Comparison of ENCODE assay signal across 1 cellular context in the genomic region with DNA sequence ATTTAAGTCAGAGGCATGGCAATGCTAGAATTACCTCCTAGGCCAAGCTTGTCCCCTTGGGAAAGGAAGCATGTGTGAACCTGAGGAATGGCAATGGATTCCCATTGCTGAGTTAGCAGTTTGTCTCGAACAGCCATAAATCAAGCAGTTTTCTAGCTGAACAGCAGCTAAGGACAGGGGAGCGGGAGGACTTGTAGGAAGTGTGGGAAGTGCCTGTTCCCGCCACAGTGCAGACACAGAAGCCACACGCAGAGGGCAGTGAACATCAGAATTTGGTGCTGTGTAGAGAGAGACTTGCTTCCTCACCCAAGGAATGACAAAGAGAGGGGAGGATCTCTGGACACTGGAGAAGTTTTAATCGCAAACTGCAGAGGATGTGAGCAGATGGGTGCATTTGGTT.
TF ChIP-seq lines count a peak whose summit lies in the region.

No MANE protein-coding gene starts in this region.

TF ChIP-seq in GM12878, 131 proteins besides CTCF, POLR2A, EP300 and RAD21:
- TF ChIP-seq TBL1XR1 (IDR thresholded peaks at IDR 0.05; ENCODE audit: low read depth, low read length) (no peak), SREBF2 (IDR thresholded peaks at IDR 0.05; ENCODE audit: low read length) (no peak), BRCA1 (IDR thresholded peaks at IDR 0.05; ENCODE audit: low read depth, low read length) (no peak), NR2C1 (IDR thresholded peaks at IDR 0.05) (no peak), RUNX3 (IDR thresholded peaks at IDR 0.05; ENCODE audit: low read length) (no peak)
TF ChIP-seq in GM12878: peak in this region for 0.
